Comparison of ENCODE assay signal across 22 cellular contexts in the genomic region with DNA sequence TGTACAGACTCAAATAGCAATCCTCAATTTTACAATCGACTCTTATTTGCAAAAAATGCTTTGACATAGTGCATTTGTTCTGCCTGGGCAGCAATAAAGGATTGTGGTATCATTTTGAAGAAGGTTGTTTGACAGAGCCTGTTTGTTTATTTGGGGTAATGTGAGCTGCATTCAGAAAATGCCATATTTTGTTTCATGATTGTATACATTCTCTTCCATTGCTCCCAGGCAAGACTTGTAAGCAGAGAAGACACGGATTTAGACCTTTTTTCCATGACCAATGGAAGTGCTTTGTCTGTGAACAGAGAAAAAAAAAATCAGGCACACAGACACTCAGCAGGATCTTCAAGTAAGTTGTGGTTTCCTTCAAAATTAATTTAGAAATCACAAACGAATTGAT.
"Had no signal": no experiment of that assay in that cellular context is flagged by ENCODE, and none has a peak within 500 bp of the region (broad histone marks: within the 10 kb centered on the region; RNA-seq: fewer than 3 reads in every experiment).

No MANE protein-coding gene starts in this region.

- H3K9ac ChIP-seq: KMS-11 had no signal

- H3K27me3 ChIP-seq: brain microvascular endothelial cell, cardiac muscle cell had no signal

- H3K4me3 ChIP-seq: cardiac muscle cell had no signal

- H3K36me3 ChIP-seq: brain microvascular endothelial cell, cardiac muscle cell had no signal

- DNase-seq: activated CD4-positive, alpha-beta T cell treated with anti-CD3 and anti-CD28 coated beads for 48 hours; activated CD4-positive, alpha-beta T cell treated with anti-CD3 and anti-CD28 coated beads, Interleukin-2, amount 50 U/mL, for 4 hours; activated CD4-positive, CD25-positive, alpha-beta regulatory T cell treated with anti-CD3 and anti-CD28 coated beads, Interleukin-2, amount 50 U/mL, for 72 hours; activated CD8-positive, alpha-beta memory T cell treated with anti-CD3 and anti-CD28 coated beads, Interleukin-2, amount 50 U/mL, for 48 hours; activated CD8-positive, alpha-beta T cell treated with anti-CD3 and anti-CD28 coated beads, Interleukin-2, amount 10 ng/mL, durations not matched to agents 7 days and 5 days; activated effector memory CD4-positive, alpha-beta T cell treated with Interleukin-2 at 50 U/mL for 16 hours; activated naive CD4-positive, alpha-beta T cell treated with anti-CD3 and anti-CD28 coated beads for 36 hours; activated T-cell treated with anti-CD3 and anti-CD28 coated beads, Interleukin-2, amount 50 U/mL, for 1 hour; brain microvascular endothelial cell; NCI-H1092 treated with DMSO at 0.1 percent for 48 hours; NCI-H1436; NCI-H187; NCI-H2081; NCI-H2171 treated with DMSO at 0.1 percent for 48 hours; NCI-H226; NCI-H510A; NCI-H526 treated with DMSO at 0.1 percent for 48 hours; NCI-H82; T-helper 17 cell; T-helper 9 cell had no signal
